Comparison of ENCODE assay signal across 9 cellular contexts in the genomic region with DNA sequence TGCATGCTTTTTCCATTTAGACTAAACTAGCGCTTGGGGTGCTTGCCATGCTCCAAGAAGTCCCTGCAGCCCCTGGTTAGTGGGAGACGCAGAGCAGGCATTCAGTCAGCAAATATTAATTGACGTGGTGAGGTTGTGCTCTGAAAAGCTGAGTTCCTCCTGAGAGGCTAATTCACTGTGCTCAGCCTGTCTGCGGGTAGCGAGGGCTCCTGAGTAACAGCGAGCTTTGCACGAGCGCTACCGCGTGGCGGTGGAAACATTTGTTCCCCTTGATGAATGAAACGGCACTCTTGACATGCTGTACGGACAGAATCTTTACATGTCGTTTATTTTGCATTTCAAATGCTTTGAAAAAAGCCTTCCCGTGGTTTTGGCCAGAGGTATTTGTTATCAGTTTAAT.
DNase-seq lines count a peak whose midpoint lies in the region; ATAC-seq, FAIRE-seq and TF ChIP-seq lines count a peak whose summit lies in the region.
"Had no signal": no experiment of that assay in that cellular context is flagged by ENCODE, and none has a peak within 500 bp of the region (broad histone marks: within the 10 kb centered on the region; RNA-seq: fewer than 3 reads in every experiment).

No MANE protein-coding gene starts in this region.

- H3K36me3 ChIP-seq in mesodermal cell (ENCODE audit: control insufficient read depth, insufficient read depth, low read length) (no peaks in the 10 kb centered on the region), aorta (ENCODE audit: control insufficient read depth in 1 of 2, insufficient read depth in 2 of 2, low read length in 1 of 2) (no peaks in the 10 kb centered on the region)

- H3K4me1 ChIP-seq in mesodermal cell (ENCODE audit: control insufficient read depth, insufficient read depth, low read length, poor library complexity, severe bottlenecking): no peaks in the 10 kb centered on the region
- peaks cover 0 to 2% of the 10 kb centered on the region in 2 donors for H3K4me1 ChIP-seq in aorta (ENCODE audit: control insufficient read depth in 1 of 2, insufficient read depth in 2 of 2, low read length in 2 of 2)

- H3K4me3 ChIP-seq in mesodermal cell (ENCODE audit: extremely low read depth, insufficient read depth, low read length, poor library complexity, severe bottlenecking) (no peak overlapping the region), aorta (ENCODE audit: low read length in 2 of 2) (no peak overlapping the region)

- intact Hi-C loops in aorta (cut with DNase I): no loop called here

- no peak for FAIRE-seq in frontal cortex (lab: Jason Lieb, UNC)

- peak overlapping the region; percentile 80 for H3K27ac Mint-ChIP-seq in chondrocyte (ENCODE audit: unreplicated experiment)
- H3K27ac Mint-ChIP-seq: dendritic cell treated with granulocyte-macrophage colony-stimulating factor and Interleukin-4, amounts not matched to agents 40 ng/mL and 50 ng/mL, for 4 days had no signal

- H3K36me3 Mint-ChIP-seq in chondrocyte (ENCODE audit: low read depth): no peaks in the 10 kb centered on the region

- H3K4me3 Mint-ChIP-seq in chondrocyte (ENCODE audit: unreplicated experiment): no peak overlapping the region
- H3K4me3 Mint-ChIP-seq: dendritic cell treated with granulocyte-macrophage colony-stimulating factor and Interleukin-4, amounts not matched to agents 40 ng/mL and 50 ng/mL, for 4 days had no signal

- DNase-seq in stimulated activated CD4-positive, alpha-beta T cell treated with anti-CD3 and anti-CD28 coated beads, Interleukin-15, amount 100 ng/mL, for 24 hours: peak; percentile 35
- no peak for DNase-seq in stimulated activated CD4-positive, alpha-beta T cell treated with anti-CD3 and anti-CD28 coated beads, Interleukin-4, amount 100 ng/mL, for 1 hour
- DNase-seq in chondrocyte (ENCODE audit: low spot score): no peak
- DNase-seq in aorta: peak; percentile 61 to 81
- DNase-seq in frontal cortex (ENCODE audit: low spot score in 2 of 2): no peak
- DNase-seq in activated effector memory CD4-positive, alpha-beta T cell treated with Interleukin-2 at 50 U/mL for 16 hours: no peak

- peaks cover 35% of the 10 kb centered on the region for H3K4me1 Mint-ChIP-seq in chondrocyte (ENCODE audit: low read depth)

- no peaks in the 10 kb centered on the region for H3K27me3 ChIP-seq in aorta (ENCODE audit: control insufficient read depth in 1 of 2, insufficient read depth in 2 of 2, low read length in 1 of 2)

- peak overlapping the region; percentile 66 for H3K27ac ChIP-seq in mesodermal cell (ENCODE audit: low read depth, low read length, severe bottlenecking)
- no peak overlapping the region for H3K27ac ChIP-seq in aorta (ENCODE audit: low read depth in 1 of 2, low read length in 2 of 2)

- no peaks in the 10 kb centered on the region for H3K27me3 Mint-ChIP-seq in chondrocyte (ENCODE audit: low read depth)
- H3K27me3 Mint-ChIP-seq: dendritic cell treated with granulocyte-macrophage colony-stimulating factor and Interleukin-4, amounts not matched to agents 40 ng/mL and 50 ng/mL, for 4 days had no signal

- no peaks in the 10 kb centered on the region for H3K9me3 ChIP-seq in mesodermal cell (ENCODE audit: control insufficient read depth, low read length)
- no peaks in the 10 kb centered on the region for H3K9me3 ChIP-seq in aorta (ENCODE audit: control insufficient read depth, low read length)

- ATAC-seq in aorta (ENCODE audit: low FRiP score) (no peak), GM19023 (IDR thresholded peaks at IDR 0.05; ENCODE audit: unreplicated experiment) (no peak)

- H3K9me3 Mint-ChIP-seq in chondrocyte (ENCODE audit: low read depth): no peaks in the 10 kb centered on the region
- H3K9me3 Mint-ChIP-seq: dendritic cell treated with granulocyte-macrophage colony-stimulating factor and Interleukin-4, amounts not matched to agents 40 ng/mL and 50 ng/mL, for 4 days had no signal

- TF ChIP-seq CTCF in chondrocyte (IDR thresholded peaks at IDR 0.05): peak; percentile 61

- WGBS in mesodermal cell (ENCODE audit: insufficient coverage in 2 of 2), 2 experiments: 59 to 71% methylated on average over 13 to 15 of the region's 15 CpGs
- 12 to 19% methylated on average over 15 of the region's 15 CpGs for WGBS in aorta, 2 donors

Comparison
In these comparisons a context has a peak if more than half of its experiments do, and no peak if none do; other contexts are left out.
1. DNase-seq: peak in stimulated activated CD4-positive, alpha-beta T cell treated with anti-CD3 and anti-CD28 coated beads, Interleukin-15, amount 100 ng/mL, for 24 hours (single experiment) and aorta (2 of 2); none in stimulated activated CD4-positive, alpha-beta T cell treated with anti-CD3 and anti-CD28 coated beads, Interleukin-4, amount 100 ng/mL, for 1 hour (single experiment), chondrocyte (single experiment), frontal cortex (0 of 2) and activated effector memory CD4-positive, alpha-beta T cell treated with Interleukin-2 at 50 U/mL for 16 hours (single experiment).